36 cellular contexts compared by ENCODE assay signal in genomic region chr2:75428627-75429026, GRCh38.
A peak's percentile ranks its signal among the peaks of the same experiment; 100 is the strongest.
DNase-seq lines count a peak whose midpoint lies in the region; ATAC-seq, FAIRE-seq and TF ChIP-seq lines count a peak whose summit lies in the region.
"Had no signal": no experiment of that assay in that cellular context is flagged by ENCODE, and none has a peak within 500 bp of the region (broad histone marks: within the 10 kb centered on the region; RNA-seq: fewer than 3 reads in every experiment).

No MANE protein-coding gene starts in this region.

- POLR2A ChIA-PET in GM12878 (lab: Charles Lee) = interaction anchor here (1.0 to 8.3 kb wide), 4 partner anchors 11 to 372 kb away, joined by 3 to 157 read pairs (median 6); no protein-coding TSS in a partner anchor
- POLR2A ChIA-PET in CD8-positive, alpha-beta T cell (lab: Charles Lee) = no interaction called here
- POLR2A ChIA-PET in CD8-positive, alpha-beta memory T cell (lab: Charles Lee) = no interaction called here

- TF ChIP-seq RAD21 in GM12878 (IDR thresholded peaks at IDR 0.05; ENCODE audit: insufficient read depth, low read depth, low read length) = 0 out of 2 replicates have a peak, but pooled peaks have one; percentile 5

- H3K27me3 Mint-ChIP-seq in activated T-helper 1 cell treated with anti-CD3 and anti-CD28 coated beads, Interleukin-12 subunit alpha, Interleukin-12 subunit beta, Interleukin-2, Interleukin-4 antibody, amounts not matched to agents 30 ng/mL and 10 ng/mL and 1 ng/mL, durations not matched to agents 14 hours and 24 hours and 36 hours (ENCODE audit: insufficient read depth) = peaks cover 2% of the 10 kb centered on the region
- H3K27me3 Mint-ChIP-seq in CD8-positive, alpha-beta T cell (ENCODE audit: low read depth) = peaks cover 27% of the 10 kb centered on the region
- peaks cover 19 to 25% of the 10 kb centered on the region in 2 donors for H3K27me3 Mint-ChIP-seq in CD8-positive, alpha-beta memory T cell

- H3K27ac ChIP-seq in GM12878 (ENCODE audit: control insufficient read depth, insufficient read depth) (peak overlapping the region; percentile 95), parathyroid adenoma (no peak overlapping the region)
- H3K27ac ChIP-seq in CD8-positive, alpha-beta T cell (ENCODE audit: low read depth, low read length) = no peak overlapping the region
- no peak overlapping the region for H3K27ac ChIP-seq in CD8-positive, alpha-beta memory T cell (ENCODE audit: low read depth, low read length)
- H3K27ac ChIP-seq: A549, gastroesophageal sphincter, thoracic aorta, vagina had no signal

- H3K9me3 Mint-ChIP-seq in activated T-helper 1 cell treated with anti-CD3 and anti-CD28 coated beads, Interleukin-12 subunit alpha, Interleukin-12 subunit beta, Interleukin-2, Interleukin-4 antibody, amounts not matched to agents 30 ng/mL and 10 ng/mL and 1 ng/mL, durations not matched to agents 14 hours and 24 hours and 36 hours = no peaks in the 10 kb centered on the region
- no peaks in the 10 kb centered on the region for H3K9me3 Mint-ChIP-seq in CD8-positive, alpha-beta T cell
- peaks cover 0 to 2% (median 0%) of the 10 kb centered on the region in 5 donors for H3K9me3 Mint-ChIP-seq in CD8-positive, alpha-beta memory T cell
- H3K9me3 Mint-ChIP-seq: activated naive CD8-positive, alpha-beta T cell treated with anti-CD3 and anti-CD28 coated beads, Interleukin-2, amount 10 ng/mL, durations not matched to agents 7 days and 5 days; immature natural killer cell had no signal

- FAIRE-seq in GM12878 (lab: Jason Lieb, UNC) = no peak
- FAIRE-seq: A549, astrocyte, G401.6, H54, TTC549 had no signal

- no peak overlapping the region for H3K27ac Mint-ChIP-seq in activated T-helper 1 cell treated with anti-CD3 and anti-CD28 coated beads, Interleukin-12 subunit alpha, Interleukin-12 subunit beta, Interleukin-2, Interleukin-4 antibody, amounts not matched to agents 30 ng/mL and 10 ng/mL and 1 ng/mL, durations not matched to agents 14 hours and 24 hours and 36 hours
- no peak overlapping the region for H3K27ac Mint-ChIP-seq in CD8-positive, alpha-beta T cell
- H3K27ac Mint-ChIP-seq in CD8-positive, alpha-beta memory T cell = no peak overlapping the region
- H3K27ac Mint-ChIP-seq: activated naive CD8-positive, alpha-beta T cell treated with anti-CD3 and anti-CD28 coated beads, Interleukin-2, amount 10 ng/mL, durations not matched to agents 7 days and 5 days; CD4-positive, alpha-beta memory T cell; immature natural killer cell; progenitor cell of endocrine pancreas had no signal

- SMC1A ChIA-PET in GM12878 (lab: Charles Lee; ENCODE audit: uncharacterized antibody, unreplicated experiment) = interaction anchor here (0.7 to 9.8 kb wide), 12 partner anchors 10 to 373 kb away, joined by 3 to 244 read pairs (median 4); partner anchors contain the start of gene MRPL19

- H3K27me3 ChIP-seq in GM12878 (replicated peaks in 1 of 2; ENCODE audit: control insufficient read depth in 2 of 2, insufficient read depth in 2 of 2, low read length in 1 of 2) = no peaks in the 10 kb centered on the region
- no peaks in the 10 kb centered on the region for H3K27me3 ChIP-seq in parathyroid adenoma (ENCODE audit: control insufficient read depth, insufficient read depth, low read length)
- no peaks in the 10 kb centered on the region for H3K27me3 ChIP-seq in CD8-positive, alpha-beta T cell (ENCODE audit: insufficient read depth, low read length)
- H3K27me3 ChIP-seq in CD8-positive, alpha-beta memory T cell (ENCODE audit: insufficient read depth, low read length, poor library complexity, severe bottlenecking) = no peaks in the 10 kb centered on the region
- H3K27me3 ChIP-seq: vagina had no signal

- H3K36me3 ChIP-seq in GM12878 (ENCODE audit: control insufficient read depth in 2 of 2, insufficient read depth in 2 of 2, low read length in 1 of 2) (no peaks in the 10 kb centered on the region), parathyroid adenoma (ENCODE audit: control insufficient read depth, insufficient read depth, low read length) (no peaks in the 10 kb centered on the region)
- no peaks in the 10 kb centered on the region for H3K36me3 ChIP-seq in CD8-positive, alpha-beta T cell (ENCODE audit: insufficient read depth, low read length)
- H3K36me3 ChIP-seq in CD8-positive, alpha-beta memory T cell (ENCODE audit: insufficient read depth, low read length) = no peaks in the 10 kb centered on the region
- H3K36me3 ChIP-seq: gastroesophageal sphincter, thoracic aorta, vagina had no signal

- H3K9ac ChIP-seq in GM12878 (ENCODE audit: control insufficient read depth, insufficient read depth, low read length) = peak overlapping the region; percentile 40
- H3K9ac ChIP-seq in parathyroid adenoma = no peak overlapping the region

- no peak for TF ChIP-seq CTCF in GM12865 (IDR thresholded peaks at IDR 0.05; ENCODE audit: insufficient read depth, low read depth, low read length, missing control alignments)
- TF ChIP-seq CTCF in GM12878 (IDR thresholded peaks at IDR 0.05 in 2 of 3, conservative IDR thresholded peaks at IDR 0.05 in 1 of 3; ENCODE audit: control insufficient read depth in 2 of 3, extremely low read depth in 1 of 3, insufficient read depth in 1 of 3, low read depth in 3 of 3, low read length in 3 of 3) = no peak; a peak in 1 of 6 replicates
- no peak for TF ChIP-seq CTCF in parathyroid adenoma (IDR thresholded peaks at IDR 0.05)
- no peak for TF ChIP-seq CTCF in CD8-positive, alpha-beta T cell (IDR thresholded peaks at IDR 0.05)

- no peak; the same call in 1 of the 2 replicates for TF ChIP-seq POLR2A in GM12878 (IDR thresholded peaks at IDR 0.05; ENCODE audit: low read depth, low read length)

- H3K4me2 ChIP-seq in GM12878 (ENCODE audit: control insufficient read depth, insufficient read depth) (peak overlapping the region; percentile 72), parathyroid adenoma (ENCODE audit: low read length) (peak overlapping the region; percentile 21)
- H3K4me2 ChIP-seq: A549 had no signal

- CTCF ChIA-PET in GM12878 (lab: Yijun Ruan, JAX) = interaction anchor here (0.7 to 8.3 kb wide), 7 partner anchors 15 to 377 kb away, joined by 3 to 235 read pairs (median 4); no protein-coding TSS in a partner anchor
- CTCF ChIA-PET in CD8-positive, alpha-beta T cell (lab: Charles Lee) = interaction anchor here (1.6 kb wide), 1 partner anchor 229 kb away, joined by 4 read pairs; the partner anchor contains the start of gene TACR1
- CTCF ChIA-PET in CD8-positive, alpha-beta memory T cell (lab: Charles Lee) = no interaction called here

- no peaks in the 10 kb centered on the region for H4K20me1 ChIP-seq in GM12878 (ENCODE audit: control insufficient read depth, insufficient read depth)

- in situ Hi-C loops in GM12878 (cut with MboI) = no loop called here

- BruUV-seq in GM12878 (replicated peaks; lab: Mats Ljungman, UMichigan) = no TSS peak

- ATAC-seq in HG02798 (IDR thresholded peaks at IDR 0.05; ENCODE audit: poor library complexity, unreplicated experiment) = peak; percentile 17
- no peak for ATAC-seq in GM12878
- no peak for ATAC-seq in CD8-positive, alpha-beta T cell
- ATAC-seq: A549, gastroesophageal sphincter, left colon, sciatic nerve had no signal

- H3K4me1 ChIP-seq in GM12878 (ENCODE audit: control insufficient read depth, insufficient read depth, low read length) (peaks cover 46% of the 10 kb centered on the region), parathyroid adenoma (peaks cover 6% of the 10 kb centered on the region)
- no peaks in the 10 kb centered on the region for H3K4me1 ChIP-seq in CD8-positive, alpha-beta T cell (ENCODE audit: insufficient read depth, low read length)
- H3K4me1 ChIP-seq in CD8-positive, alpha-beta memory T cell (ENCODE audit: insufficient read depth, low read length) = no peaks in the 10 kb centered on the region
- H3K4me1 ChIP-seq: gastroesophageal sphincter, vagina had no signal

- intact Hi-C loops in GM12878 (cut with micrococcal nuclease; ENCODE audit: unreplicated experiment) = no loop called here
- intact Hi-C loops in activated T-helper 1 cell treated with anti-CD3 and anti-CD28 coated beads, Interleukin-12 subunit alpha, Interleukin-12 subunit beta, Interleukin-2, Interleukin-4 antibody, amounts not matched to agents 30 ng/mL and 10 ng/mL and 1 ng/mL, durations not matched to agents 14 hours and 24 hours and 36 hours (cut with micrococcal nuclease) = no loop called here
- intact Hi-C loops in CD8-positive, alpha-beta T cell (cut with DNase I, micrococcal nuclease) = no loop called here

- no peak for TF ChIP-seq EP300 in GM12878 (IDR thresholded peaks at IDR 0.05; ENCODE audit: borderline replicate concordance in 1 of 2, control insufficient read depth in 1 of 2, low read depth in 2 of 2, low read length in 2 of 2)

- DNase-seq in GM12865 (ENCODE audit: low read depth) = peak; percentile 60
- peak; percentile 48 for DNase-seq in GM12878 (ENCODE audit: low read depth, low spot score)
- DNase-seq in activated T-helper 1 cell treated with anti-CD3 and anti-CD28 coated beads, Interleukin-12 subunit alpha, Interleukin-12 subunit beta, Interleukin-2, Interleukin-4 antibody, amounts not matched to agents 30 ng/mL and 10 ng/mL and 1 ng/mL, durations not matched to agents 14 hours and 24 hours and 36 hours (ENCODE audit: low spot score) = no peak
- DNase-seq in CD8-positive, alpha-beta T cell = no peak
- no peak for DNase-seq in retina
- DNase-seq in CD8-positive, alpha-beta memory T cell = no peak
- DNase-seq: activated CD4-positive, alpha-beta T cell treated with anti-CD3 and anti-CD28 coated beads for 1 hour; activated effector memory CD4-positive, alpha-beta T cell treated with anti-CD3 and anti-CD28 coated beads, Interleukin-2, amount 50 U/mL, for 16 hours; activated naive CD8-positive, alpha-beta T cell treated with anti-CD3 and anti-CD28 coated beads, Interleukin-2, amount 10 ng/mL, durations not matched to agents 7 days and 5 days; activated T-cell treated with anti-CD3 and anti-CD28 coated beads for 4 hours; AML-193; CD4-positive, alpha-beta memory T cell; central memory CD4-positive, alpha-beta T cell; dermis blood vessel endothelial cell; immature natural killer cell; KG1; left colon; NCI-H1436; NCI-H2081 treated with DMSO at 0.1 percent for 48 hours; NCI-H345; RPMI8226; stimulated activated CD4-positive, alpha-beta T cell treated with anti-CD3 and anti-CD28 coated beads, Interleukin-15, amount 100 ng/mL, for 24 hours; stimulated activated naive CD4-positive, alpha-beta T cell treated with Interleukin-2 at 50 U/mL for 16 hours; T-helper 1 cell had no signal

- H3K4me3 Mint-ChIP-seq in activated T-helper 1 cell treated with anti-CD3 and anti-CD28 coated beads, Interleukin-12 subunit alpha, Interleukin-12 subunit beta, Interleukin-2, Interleukin-4 antibody, amounts not matched to agents 30 ng/mL and 10 ng/mL and 1 ng/mL, durations not matched to agents 14 hours and 24 hours and 36 hours = no peak overlapping the region
- no peak overlapping the region for H3K4me3 Mint-ChIP-seq in CD8-positive, alpha-beta T cell
- H3K4me3 Mint-ChIP-seq in CD8-positive, alpha-beta memory T cell = no peak overlapping the region
- H3K4me3 Mint-ChIP-seq: activated naive CD8-positive, alpha-beta T cell treated with anti-CD3 and anti-CD28 coated beads, Interleukin-2, amount 10 ng/mL, durations not matched to agents 7 days and 5 days; CD4-positive, alpha-beta memory T cell; immature natural killer cell had no signal

- H3K79me2 ChIP-seq in GM12878 (ENCODE audit: control insufficient read depth, insufficient read depth, low read length) (peaks cover 2% of the 10 kb centered on the region; the same call in 1 of the 2 replicates), parathyroid adenoma (no peaks in the 10 kb centered on the region)

- peak overlapping the region; percentile 88 for H2AFZ ChIP-seq in GM12878 (ENCODE audit: control insufficient read depth, low read depth, low read length)
- H2AFZ ChIP-seq in parathyroid adenoma = no peak overlapping the region

- H3K36me3 Mint-ChIP-seq in activated T-helper 1 cell treated with anti-CD3 and anti-CD28 coated beads, Interleukin-12 subunit alpha, Interleukin-12 subunit beta, Interleukin-2, Interleukin-4 antibody, amounts not matched to agents 30 ng/mL and 10 ng/mL and 1 ng/mL, durations not matched to agents 14 hours and 24 hours and 36 hours (ENCODE audit: low read depth) = no peaks in the 10 kb centered on the region
- H3K36me3 Mint-ChIP-seq in CD8-positive, alpha-beta T cell = no peaks in the 10 kb centered on the region
- no peaks in the 10 kb centered on the region for H3K36me3 Mint-ChIP-seq in CD8-positive, alpha-beta memory T cell
- H3K36me3 Mint-ChIP-seq: activated naive CD8-positive, alpha-beta T cell treated with anti-CD3 and anti-CD28 coated beads, Interleukin-2, amount 10 ng/mL, durations not matched to agents 7 days and 5 days; CD4-positive, alpha-beta memory T cell had no signal

- H3K4me3 ChIP-seq in GM12865 (ENCODE audit: low read depth, low read length) (peak overlapping the region; percentile 38), GM12878 (0 out of 2 replicates have a peak overlapping the region, but pooled peaks have one; percentile 6), parathyroid adenoma (ENCODE audit: low read depth, low read length) (no peak overlapping the region)
- H3K4me3 ChIP-seq in CD8-positive, alpha-beta T cell (ENCODE audit: low read depth, low read length) = no peak overlapping the region
- H3K4me3 ChIP-seq in CD8-positive, alpha-beta memory T cell (ENCODE audit: low read length) = no peak overlapping the region
- H3K4me3 ChIP-seq: A549, gastroesophageal sphincter, thoracic aorta, vagina had no signal

- H3K9me3 ChIP-seq in GM12878 (replicated peaks; ENCODE audit: control insufficient read depth, insufficient read depth, low read length) (peaks cover 4% of the 10 kb centered on the region; the same call in 1 of the 3 replicates), parathyroid adenoma (ENCODE audit: control insufficient read depth, low read length) (no peaks in the 10 kb centered on the region)
- H3K9me3 ChIP-seq in CD8-positive, alpha-beta T cell (ENCODE audit: low read length) = no peaks in the 10 kb centered on the region
- no peaks in the 10 kb centered on the region for H3K9me3 ChIP-seq in CD8-positive, alpha-beta memory T cell (ENCODE audit: low read length)
- H3K9me3 ChIP-seq: A549, gastroesophageal sphincter, thoracic aorta, vagina had no signal

- WGBS in GM12878 (ENCODE audit: insufficient coverage, insufficient replicate concordance, low lambda C conversion rate, missing lambda C conversion rate) = 75% methylated on average over 4 of the region's 4 CpGs

- no peaks in the 10 kb centered on the region for H3K4me1 Mint-ChIP-seq in activated T-helper 1 cell treated with anti-CD3 and anti-CD28 coated beads, Interleukin-12 subunit alpha, Interleukin-12 subunit beta, Interleukin-2, Interleukin-4 antibody, amounts not matched to agents 30 ng/mL and 10 ng/mL and 1 ng/mL, durations not matched to agents 14 hours and 24 hours and 36 hours (ENCODE audit: low read depth)
- H3K4me1 Mint-ChIP-seq in CD8-positive, alpha-beta T cell (ENCODE audit: low read depth) = no peaks in the 10 kb centered on the region
- no peaks in the 10 kb centered on the region for H3K4me1 Mint-ChIP-seq in CD8-positive, alpha-beta memory T cell
- H3K4me1 Mint-ChIP-seq: activated naive CD8-positive, alpha-beta T cell treated with anti-CD3 and anti-CD28 coated beads, Interleukin-2, amount 10 ng/mL, durations not matched to agents 7 days and 5 days; CD4-positive, alpha-beta memory T cell; immature natural killer cell had no signal

- RAD21 ChIA-PET in GM12878 (lab: Charles Lee; ENCODE audit: unreplicated experiment) = interaction anchor here (1.1 to 8.6 kb wide), 13 partner anchors 8 to 374 kb away, joined by 3 to 147 read pairs (median 3); no protein-coding TSS in a partner anchor

Comparison
In these comparisons a context has a peak if more than half of its experiments do, and no peak if none do; other contexts are left out.
1. DNase-seq: peak in GM12865 (single experiment) and GM12878 (single experiment); none in activated T-helper 1 cell treated with anti-CD3 and anti-CD28 coated beads, Interleukin-12 subunit alpha, Interleukin-12 subunit beta, Interleukin-2, Interleukin-4 antibody, amounts not matched to agents 30 ng/mL and 10 ng/mL and 1 ng/mL, durations not matched to agents 14 hours and 24 hours and 36 hours (single experiment), CD8-positive, alpha-beta T cell (0 of 7), retina (single experiment) and CD8-positive, alpha-beta memory T cell (0 of 5).
2. H3K4me3 ChIP-seq: peak in GM12865 (single experiment) and GM12878 (single experiment); none in parathyroid adenoma (single experiment), CD8-positive, alpha-beta T cell (single experiment) and CD8-positive, alpha-beta memory T cell (single experiment).